8 cellular contexts compared by ENCODE assay signal in genomic region chr9:33264473-33265177, GRCh38. TPM values are rescaled to one million over a fixed set of nuclear protein-coding genes. Genes with fewer than 3 reads are reported as not detected.
A peak's percentile ranks its signal among the peaks of the same experiment; 100 is the strongest.
DNase-seq lines count a peak whose midpoint lies in the region; ATAC-seq and TF ChIP-seq lines count a peak whose summit lies in the region.

Gene BAG1, minus strand, starts transcription at chr9:33264708.
Gene CHMP5, plus strand, starts transcription at chr9:33265049. Its CDS starts 30 bp downstream, at chr9:33265079.

- H3K9me3 ChIP-seq in SK-N-SH: no peaks in the 10 kb centered on the region

- H3K4me3 ChIP-seq in GM08714 (ENCODE audit: low read length) (peak within 1 kb of the TSS; percentile 97), SK-N-SH (ENCODE audit: low read depth in 2 of 2, low read length in 1 of 2) (peak within 1 kb of the TSS; percentile 56 to 97)

- ATAC-seq in HG02571 (IDR thresholded peaks at IDR 0.05; ENCODE audit: unreplicated experiment): peak; percentile 72

- CTCF ChIA-PET in SK-N-SH (lab: Yijun Ruan, JAX): interaction anchor here (0.5 to 2.3 kb wide), 9 partner anchors 9 to 475 kb away, joined by 3 to 10 read pairs (median 3); no protein-coding TSS in a partner anchor

- 0% methylated on average over 48 of the region's 67 CpGs for WGBS in SK-N-SH (ENCODE audit: low lambda C conversion rate)

- H3K4me2 ChIP-seq in SK-N-SH: peak within 1 kb of the TSS; percentile 97

- H3K27me3 ChIP-seq in SK-N-SH (ENCODE audit: insufficient read depth): no peaks in the 10 kb centered on the region

- no peaks in the 10 kb centered on the region for H3K9me2 ChIP-seq in SK-N-SH

- H2AFZ ChIP-seq in SK-N-SH (ENCODE audit: low read depth): peak within 1 kb of the TSS; percentile 85

- peak within 1 kb of the TSS; percentile 58 to 79; a peak in 3 of 4 replicates for H3K27ac ChIP-seq in SK-N-SH (ENCODE audit: low read depth in 2 of 2, low read length in 1 of 2)

- peak; percentile 29 for TF ChIP-seq CTCF in SK-N-SH (IDR thresholded peaks at IDR 0.05)

- H3F3A ChIP-seq in SK-N-SH (replicated peaks; ENCODE audit: insufficient read depth): no peaks in the 10 kb centered on the region

- no peak for TF ChIP-seq RAD21 in SK-N-SH (IDR thresholded peaks at IDR 0.05; ENCODE audit: low read length)

- no peaks in the 10 kb centered on the region for H4K20me1 ChIP-seq in SK-N-SH (ENCODE audit: insufficient read depth)

- H3K79me2 ChIP-seq in SK-N-SH (ENCODE audit: insufficient read depth): peaks cover 68% of the 10 kb centered on the region

- H3K9ac ChIP-seq in SK-N-SH: peak within 1 kb of the TSS; percentile 94

- H3K4me1 ChIP-seq in SK-N-SH (ENCODE audit: control insufficient read depth in 1 of 2, insufficient read depth in 2 of 2, low read depth in 1 of 2, low read length in 1 of 2): peaks cover 8 to 15% of the 10 kb centered on the region in 2 experiments; a peak in 3 of 4 replicates

- peak; percentile 97 for DNase-seq in NCI-H1048 (lab: John Stamatoyannopoulos, UW)
- peak; percentile 97 for DNase-seq in SK-N-SH
- peak; percentile 100 for DNase-seq in activated naive CD4-positive, alpha-beta T cell treated with anti-CD3 and anti-CD28 coated beads, Interleukin-2, amount 50 U/mL, for 16 hours
- peak; percentile 99 for DNase-seq in germinal center (ENCODE audit: low spot score)
- peak; percentile 98 for DNase-seq in non-pigmented ciliary epithelial cell (ENCODE audit: low read depth)
- DNase-seq in superior temporal gyrus (ENCODE audit: extremely low spot score): peak; percentile 99

- no peak for TF ChIP-seq EP300 in SK-N-SH (IDR thresholded peaks at IDR 0.05; ENCODE audit: borderline replicate concordance in 1 of 2, low read depth in 1 of 2, low read length in 1 of 2)

- peaks cover 51 to 52% of the 10 kb centered on the region in 2 experiments for H3K36me3 ChIP-seq in SK-N-SH (replicated peaks in 1 of 2; ENCODE audit: control insufficient read depth in 1 of 2, insufficient read depth in 2 of 2, low read length in 1 of 2)

- POLR2A ChIA-PET in SK-N-SH (lab: Yijun Ruan, JAX): interaction anchor here (1.0 to 2.0 kb wide), 3 partner anchors 25 to 186 kb away, joined by 3 to 10 read pairs (median 3); partner anchors contain the start of genes NFX1 and SPINK4

TF ChIP-seq in SK-N-SH, 30 proteins besides CTCF, POLR2A, EP300 and RAD21 (continues in another document):
- TF ChIP-seq SIN3A (IDR thresholded peaks at IDR 0.05; ENCODE audit: borderline replicate concordance, low read depth, low read length) (no peak; the same call in 1 of the 2 replicates), YY1 (IDR thresholded peaks at IDR 0.05; ENCODE audit: low read depth) (no peak; the same call in 1 of the 2 replicates), TAF1 (IDR thresholded peaks at IDR 0.05; ENCODE audit: borderline replicate concordance, low read depth, low read length) (peak; percentile 46; the same call in 1 of the 2 replicates), GABPA (IDR thresholded peaks at IDR 0.05; ENCODE audit: low read depth) (peak; percentile 91), MAX (IDR thresholded peaks at IDR 0.05; ENCODE audit: low read depth) (peak; percentile 62; the same call in 1 of the 2 replicates), SMC3 (IDR thresholded peaks at IDR 0.05; ENCODE audit: low read depth, low read length) (no peak), NRF1 (IDR thresholded peaks at IDR 0.05; ENCODE audit: low read depth, low read length) (peak; percentile 89), USF1 (IDR thresholded peaks at IDR 0.05; ENCODE audit: borderline replicate concordance, low read depth) (no peak), FOXJ3 (CRISPR knock-in tag; IDR thresholded peaks at IDR 0.05) (no peak), PBX3 (IDR thresholded peaks at IDR 0.05) (no peak), MEF2A (IDR thresholded peaks at IDR 0.05; ENCODE audit: borderline replicate concordance, low read depth) (no peak), IRF3 (IDR thresholded peaks at IDR 0.05; ENCODE audit: low read depth, low read length) (no peak), EZH2phosphoT487 (IDR thresholded peaks at IDR 0.05; ENCODE audit: borderline replicate concordance, low read depth) (no peak), GATA2 (CRISPR knock-in tag; IDR thresholded peaks at IDR 0.05) (no peak), FOSL2 (IDR thresholded peaks at IDR 0.05; ENCODE audit: borderline replicate concordance, low read depth) (no peak), USF2 (IDR thresholded peaks at IDR 0.05; ENCODE audit: borderline replicate concordance, low read depth, low read length) (no peak), TEAD4 (IDR thresholded peaks at IDR 0.05; ENCODE audit: borderline replicate concordance, insufficient read depth) (no peak), MXI1 (IDR thresholded peaks at IDR 0.05; ENCODE audit: low read depth, low read length) (no peak), ELF1 (IDR thresholded peaks at IDR 0.05) (peak; percentile 92), TCF12 (IDR thresholded peaks at IDR 0.05) (no peak), CHD2 (IDR thresholded peaks at IDR 0.05; ENCODE audit: low read length, partially characterized antibody) (no peak), FOXM1 (IDR thresholded peaks at IDR 0.05; ENCODE audit: low read depth) (no peak), POLR2AphosphoS5 (IDR thresholded peaks at IDR 0.05; ENCODE audit: low read depth, low read length) (peak; percentile 89), RFX5 (IDR thresholded peaks at IDR 0.05; ENCODE audit: low read length) (no peak), JUND (IDR thresholded peaks at IDR 0.05) (no peak), RXRA (IDR thresholded peaks at IDR 0.05; ENCODE audit: borderline replicate concordance, low read depth) (no peak), NFIC (IDR thresholded peaks at IDR 0.05; ENCODE audit: borderline replicate concordance) (no peak)

RNA-seq across cellular contexts. Expression of gene BAG1, which starts in this region (rescaled TPM):
- polyA plus RNA-seq in SK-N-SH (2012; rRNA removed): 40.0 and 49.9 TPM in 2 replicates
- 53.2 and 62.9 TPM in 2 replicates for polyA plus RNA-seq in SK-N-SH (2012; cell fraction: cytosol; rRNA removed)
- polyA plus RNA-seq in SK-N-SH (2012; cell fraction: nucleus; rRNA removed): 21.4 and 31.7 TPM in 2 replicates

RNA-seq across cellular contexts. Expression of gene CHMP5, which starts in this region (rescaled TPM):
- polyA plus RNA-seq in SK-N-SH (2012; rRNA removed): 88.3 and 112 TPM in 2 replicates
- 142 and 205 TPM in 2 replicates for polyA plus RNA-seq in SK-N-SH (2012; cell fraction: cytosol; rRNA removed)
- polyA plus RNA-seq in SK-N-SH (2012; cell fraction: nucleus; rRNA removed): 32.2 and 59.9 TPM in 2 replicates

Comparison
In these comparisons a context has a peak if more than half of its experiments do, and no peak if none do; other contexts are left out.
1. Peak in every context shown above with its lines: DNase-seq, ATAC-seq, H3K4me3 ChIP-seq and H3K27ac ChIP-seq.